Comparison of ENCODE assay signal across 14 cellular contexts in the genomic region with DNA sequence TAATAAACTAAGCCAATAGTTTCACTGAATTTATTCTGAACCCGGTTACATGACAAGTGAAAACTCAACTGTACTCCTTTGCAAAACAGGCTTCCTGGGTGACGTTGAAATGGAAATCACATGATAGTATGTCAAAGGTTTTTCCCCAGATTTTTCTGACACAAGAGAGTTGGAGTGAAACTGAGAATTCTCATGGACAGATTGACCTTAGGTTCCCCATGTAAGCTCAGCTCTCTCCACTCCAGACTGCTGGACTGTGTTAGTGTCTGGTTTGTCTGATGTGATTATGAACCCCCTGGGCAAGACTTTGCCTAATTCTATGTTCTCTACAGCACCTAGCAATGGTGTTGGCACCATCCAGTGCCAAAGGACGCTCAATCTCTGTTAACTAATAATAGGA.
DNase-seq lines count a peak whose midpoint lies in the region; ATAC-seq and TF ChIP-seq lines count a peak whose summit lies in the region.
"Had no signal": no experiment of that assay in that cellular context is flagged by ENCODE, and none has a peak within 500 bp of the region (broad histone marks: within the 10 kb centered on the region; RNA-seq: fewer than 3 reads in every experiment).

No MANE protein-coding gene starts in this region.

- H3K36me3 ChIP-seq in right lobe of liver = no peaks in the 10 kb centered on the region

- H3K27ac ChIP-seq in right lobe of liver = no peak overlapping the region
- H3K27ac ChIP-seq: KMS-11 had no signal

- no peaks in the 10 kb centered on the region for H3K27me3 ChIP-seq in right lobe of liver

- intact Hi-C loops in sciatic nerve (cut with DNase I) = no loop called here
- intact Hi-C loops in right lobe of liver (cut with DNase I) = no loop called here

- TF ChIP-seq POLR2A in right lobe of liver (IDR thresholded peaks at IDR 0.05) = no peak

- no peaks in the 10 kb centered on the region for H3K4me1 ChIP-seq in right lobe of liver
- H3K4me1 ChIP-seq: Caco-2 had no signal

- TF ChIP-seq CTCF in right lobe of liver (IDR thresholded peaks at IDR 0.05) = no peak

- WGBS in right lobe of liver (ENCODE audit: insufficient coverage, low coverage, low lambda C conversion rate, missing lambda C conversion rate) = 38% methylated on average over 3 of the region's 3 CpGs

- H3K9me3 ChIP-seq in right lobe of liver = no peaks in the 10 kb centered on the region
- H3K9me3 ChIP-seq: Caco-2 had no signal

- DNase-seq in sciatic nerve (ENCODE audit: low spot score) = no peak
- no peak for DNase-seq in LoVo (ENCODE audit: low spot score)
- DNase-seq in T1000 (lab: John Stamatoyannopoulos, UW) = no peak
- DNase-seq in right lobe of liver = no peak
- no peak for DNase-seq in NCI-H146 treated with DMSO at 0.1 percent for 48 hours (lab: John Stamatoyannopoulos, UW; ENCODE audit: unreplicated experiment)
- DNase-seq: activated CD4-positive, alpha-beta T cell treated with anti-CD3 and anti-CD28 coated beads for 4 hours; Caco-2; hippocampal formation; NCI-H446; SHP77 treated with DMSO at 0.1 percent for 48 hours had no signal

- H3K4me3 ChIP-seq in right lobe of liver = no peak overlapping the region

- ATAC-seq in GM18909 (IDR thresholded peaks at IDR 0.05; ENCODE audit: poor library complexity, unreplicated experiment) (peak; percentile 80), GM21825 (IDR thresholded peaks at IDR 0.05; ENCODE audit: unreplicated experiment) (peak; percentile 80), HG03196 (IDR thresholded peaks at IDR 0.05; ENCODE audit: unreplicated experiment) (peak; percentile 85), sciatic nerve (peak; percentile 38), right lobe of liver (no peak)

Comparison
In these comparisons a context has a peak if more than half of its experiments do, and no peak if none do; other contexts are left out.
1. ATAC-seq: peak in GM18909 (single experiment), GM21825 (single experiment), HG03196 (single experiment) and sciatic nerve (single experiment); none in right lobe of liver (0 of 4).